Comparison of ENCODE assay signal across 8 cellular contexts in genomic region chr19:1860133-1860775, GRCh38. TPM values are rescaled to one million over a fixed set of nuclear protein-coding genes. Genes with fewer than 3 reads are reported as not detected.
DNase-seq lines count a peak whose midpoint lies in the region; ATAC-seq and TF ChIP-seq lines count a peak whose summit lies in the region.

No MANE protein-coding gene starts in this region.

- H2AK5ac ChIP-seq in H9 (ENCODE audit: insufficient read length, low read length), result no peak overlapping the region

- no peak overlapping the region for H3K9ac ChIP-seq in H9 (ENCODE audit: extremely low read depth, insufficient read length, low read length)

- H4K91ac ChIP-seq in H9 (ENCODE audit: insufficient read length, low read depth, low read length), result no peak overlapping the region

- peak overlapping the region; percentile 84 for H3K4me2 ChIP-seq in H9 (ENCODE audit: insufficient read depth, insufficient read length, low read length)

- H4K5ac ChIP-seq in H9 (ENCODE audit: insufficient read length, low read depth, low read length), result no peak overlapping the region

- H3K79me1 ChIP-seq in H9 (ENCODE audit: insufficient read depth, low read depth, low read length, poor library complexity, severe bottlenecking), result peaks cover 11% of the 10 kb centered on the region

- BruUV-seq in A673 (replicated peaks; lab: Mats Ljungman, UMichigan), result no TSS peak

- H2BK120ac ChIP-seq in H9 (ENCODE audit: low read depth, low read length, poor library complexity, severe bottlenecking), result no peak overlapping the region

- peak overlapping the region; percentile 91; the same call in 1 of the 2 replicates for H3K14ac ChIP-seq in H9 (ENCODE audit: insufficient read depth, low read length)

- H4K8ac ChIP-seq in H9 (replicated peaks; ENCODE audit: insufficient read length, low read depth, low read length), result no peak overlapping the region

- CTCF ChIA-PET in A673 (lab: Charles Lee), result no interaction called here
- CTCF ChIA-PET in T-cell (lab: Charles Lee), result no interaction called here

- peak overlapping the region; percentile 85 for H3K4me3 ChIP-seq in A673 (ENCODE audit: low read depth, low read length, poor library complexity, severe bottlenecking)
- peak overlapping the region; percentile 3 for H3K4me3 ChIP-seq in lower lobe of right lung
- no peak overlapping the region for H3K4me3 ChIP-seq in upper lobe of right lung

- ATAC-seq in T-cell (replicated peaks in 1 of 4) (no peak), lower lobe of right lung (no peak), upper lobe of right lung (no peak), GM21367 (IDR thresholded peaks at IDR 0.05; ENCODE audit: unreplicated experiment) (no peak)

- H3K36me3 Mint-ChIP-seq in H9 (ENCODE audit: insufficient read depth in 1 of 3, low read depth in 3 of 3) (no peaks in the 10 kb centered on the region), T-cell (no peaks in the 10 kb centered on the region)

- H3K27me3 Mint-ChIP-seq in H9 (ENCODE audit: low read depth) (peaks cover 6% of the 10 kb centered on the region), T-cell (no peaks in the 10 kb centered on the region)

- H3K23ac ChIP-seq in H9 (ENCODE audit: insufficient read length, low read depth, low read length), result no peak overlapping the region

- peaks cover 58% of the 10 kb centered on the region for H3K4me1 ChIP-seq in A673 (ENCODE audit: insufficient read depth, low read length, poor library complexity, severe bottlenecking)
- peaks cover 7% of the 10 kb centered on the region; the same call in 1 of the 2 replicates for H3K4me1 ChIP-seq in H9 (ENCODE audit: insufficient read depth, low read length)
- H3K4me1 ChIP-seq in lower lobe of right lung, result peaks cover 80% of the 10 kb centered on the region
- H3K4me1 ChIP-seq in upper lobe of right lung, result peaks cover 65% of the 10 kb centered on the region

- H3K27ac ChIP-seq in A673 (ENCODE audit: low read depth, low read length, poor library complexity, severe bottlenecking) (peak overlapping the region; percentile 50), H9 (ENCODE audit: insufficient read length, low read depth, low read length) (no peak overlapping the region), lower lobe of right lung (peak overlapping the region; percentile 24), upper lobe of right lung (peak overlapping the region; percentile 24)

- H3K27me3 ChIP-seq in A673 (replicated peaks; ENCODE audit: insufficient read depth, low read depth, low read length, poor library complexity) (no peaks in the 10 kb centered on the region), H9 (ENCODE audit: insufficient read depth, low read length) (no peaks in the 10 kb centered on the region; the same call in 1 of the 2 replicates), lower lobe of right lung (ENCODE audit: low read depth) (no peaks in the 10 kb centered on the region), upper lobe of right lung (no peaks in the 10 kb centered on the region)

- no peak overlapping the region for H2BK12ac ChIP-seq in H9 (ENCODE audit: insufficient read length, low read depth, low read length)

- no peak overlapping the region for H3K56ac ChIP-seq in H9 (ENCODE audit: insufficient read length, low read depth, low read length)

- H3K4ac ChIP-seq in H9 (ENCODE audit: low read depth, low read length), result no peak overlapping the region

- no peak overlapping the region for H2BK20ac ChIP-seq in H9 (ENCODE audit: low read depth, low read length, poor library complexity, severe bottlenecking)

- H3T11ph ChIP-seq in H9 (ENCODE audit: low read length), result no peak overlapping the region

- H3K36me3 ChIP-seq in A673 (ENCODE audit: insufficient read depth, low read length, poor library complexity, severe bottlenecking) (no peaks in the 10 kb centered on the region), lower lobe of right lung (no peaks in the 10 kb centered on the region), upper lobe of right lung (no peaks in the 10 kb centered on the region)

- H4K20me1 ChIP-seq in H9 (ENCODE audit: control insufficient read depth, insufficient read depth, insufficient read length), result no peaks in the 10 kb centered on the region

- H3K27ac Mint-ChIP-seq in H9 (no peak overlapping the region), T-cell (peak overlapping the region; percentile 22 to 46)

- H2BK15ac ChIP-seq in H9 (ENCODE audit: low read depth, low read length), result no peak overlapping the region

- H3K79me2 ChIP-seq in H9 (ENCODE audit: insufficient read depth, low read length), result peaks cover 36% of the 10 kb centered on the region; the same call in 1 of the 2 replicates

- no peak overlapping the region for H2BK5ac ChIP-seq in H9 (ENCODE audit: insufficient read length, low read length)

- no peak overlapping the region for H2AFZ ChIP-seq in H9 (ENCODE audit: low read length)

- WGBS in H9 (ENCODE audit: extremely low coverage, insufficient read length, low lambda C conversion rate), result no CpG with 5 or more reads among the region's 27 CpGs

- H3K9me3 Mint-ChIP-seq in H9 (no peaks in the 10 kb centered on the region; a peak in 1 of 5 replicates), T-cell (no peaks in the 10 kb centered on the region)

- intact Hi-C loops in A673 (cut with micrococcal nuclease; ENCODE audit: unreplicated experiment) (no loop called here), lower lobe of right lung (cut with DNase I) (no loop called here), upper lobe of right lung (cut with DNase I) (no loop called here)

- H3K23me2 ChIP-seq in H9 (ENCODE audit: insufficient read length, low read depth, low read length, poor library complexity, severe bottlenecking), result peaks cover 20% of the 10 kb centered on the region

- no peak for TF ChIP-seq CTCF in A673 (conservative IDR thresholded peaks at IDR 0.05; ENCODE audit: low read depth, low read length)
- no peak for TF ChIP-seq CTCF in H9 (conservative IDR thresholded peaks at IDR 0.05)
- TF ChIP-seq CTCF in lower lobe of right lung (IDR thresholded peaks at IDR 0.05), result no peak
- no peak for TF ChIP-seq CTCF in upper lobe of right lung (IDR thresholded peaks at IDR 0.05)

- H3K18ac ChIP-seq in H9 (ENCODE audit: insufficient read length, low read depth, low read length), result peak overlapping the region; percentile 95

- peak; percentile 87 for DNase-seq in A673 (ENCODE audit: low spot score)
- DNase-seq in H9, result no peak
- DNase-seq in T-cell, result peak in 30 of 34 experiments; percentile 43 to 77 (median 60)
- peak; percentile 69 for DNase-seq in cerebellum (ENCODE audit: low spot score)
- DNase-seq in lower lobe of right lung, result no peak
- DNase-seq in upper lobe of right lung, result no peak
- no peak for DNase-seq in HPDE6-E6E7 (ENCODE audit: extremely low spot score)

- POLR2A ChIA-PET in A673 (lab: Charles Lee; ENCODE audit: low non-redundant PET), result no interaction called here
- POLR2A ChIA-PET in T-cell (lab: Charles Lee), result interaction anchor here in 1 of 2 donors (0.7 kb wide), 1 partner anchor 9 kb away, joined by 13 read pairs; no protein-coding TSS in a partner anchor

- H3K4me1 Mint-ChIP-seq in H9, result peaks cover 31 to 55% of the 10 kb centered on the region in 2 experiments
- peaks cover 45 to 52% (median 49%) of the 10 kb centered on the region in 3 donors for H3K4me1 Mint-ChIP-seq in T-cell

- peak overlapping the region; percentile 86 to 93; a peak in 4 of 5 replicates for H3K4me3 Mint-ChIP-seq in H9
- H3K4me3 Mint-ChIP-seq in T-cell, result peak overlapping the region in 2 of 3 donors; percentile 93 to 98

- no peaks in the 10 kb centered on the region for H3K9me3 ChIP-seq in A673 (ENCODE audit: low read depth, low read length, poor library complexity, severe bottlenecking)
- H3K9me3 ChIP-seq in H9 (ENCODE audit: control insufficient read depth, low read depth, low read length), result no peaks in the 10 kb centered on the region
- no peaks in the 10 kb centered on the region for H3K9me3 ChIP-seq in lower lobe of right lung
- H3K9me3 ChIP-seq in upper lobe of right lung, result no peaks in the 10 kb centered on the region

RNA-seq across cellular contexts. Expression of gene KLF16, which starts 3.1 kb away (rescaled TPM):
- total RNA-seq in A673 (2021) (46.8 and 49.1 TPM in 2 replicates), H9 (2021) (66.5 and 66.8 TPM in 2 replicates), T-cell (10 to 100 TPM; 29.8 to 61.4 (median 32.7) TPM), cerebellum (2.0 TPM), lower lobe of right lung (22.2 TPM), upper lobe of right lung (28.0 TPM)

RNA-seq across cellular contexts. Expression of gene REXO1, which starts 12.0 kb away (rescaled TPM):
- total RNA-seq in A673 (2021) (50.6 and 53.0 TPM in 2 replicates), H9 (2021) (45.6 and 56.8 TPM in 2 replicates), T-cell (10 to 100 TPM; 68.4 to 97.5 (median 78.7) TPM), cerebellum (9.8 TPM), lower lobe of right lung (29.1 TPM), upper lobe of right lung (37.2 TPM)

RNA-seq across cellular contexts. Expression of gene ABHD17A, which starts 25.0 kb away (rescaled TPM):
- 56.9 and 60.0 TPM in 2 replicates for total RNA-seq in A673 (2021)
- 47.5 and 50.3 TPM in 2 replicates for total RNA-seq in H9 (2021)
- total RNA-seq in T-cell, result 100 to 1,000 TPM; 136 to 185 (median 151) TPM
- 37.5 TPM for total RNA-seq in cerebellum
- total RNA-seq in lower lobe of right lung, result 76.4 TPM
- 76.1 TPM for total RNA-seq in upper lobe of right lung

RNA-seq across cellular contexts. Expression of gene ADAT3, which starts 44.9 kb away (rescaled TPM):
- total RNA-seq in A673 (2021), result 14.1 and 18.0 TPM in 2 replicates
- 12.2 and 12.9 TPM in 2 replicates for total RNA-seq in H9 (2021)
- 10 to 100 TPM in 1 of 5 donors, 1 to 10 TPM in 4; 6.0 to 16.1 (median 7.7) TPM for total RNA-seq in T-cell
- 4.0 TPM for total RNA-seq in cerebellum
- 6.2 TPM for total RNA-seq in lower lobe of right lung
- total RNA-seq in upper lobe of right lung, result 6.3 TPM

RNA-seq across cellular contexts. Expression of gene SCAMP4, which starts 44.9 kb away (rescaled TPM):
- total RNA-seq in A673 (2021) (88.4 and 98.8 TPM in 2 replicates), H9 (2021) (65.0 and 69.0 TPM in 2 replicates), T-cell (10 to 100 TPM; 24.8 to 49.2 (median 27.5) TPM), cerebellum (19.6 TPM), lower lobe of right lung (65.0 TPM), upper lobe of right lung (73.2 TPM)

Comparison
In these comparisons a context has a peak if more than half of its experiments do, and no peak if none do; other contexts are left out.
1. DNase-seq: peak in A673 (single experiment), T-cell (30 of 34) and cerebellum (single experiment); none in H9 (single experiment), lower lobe of right lung (single experiment), upper lobe of right lung (single experiment) and HPDE6-E6E7 (single experiment).
2. H3K27ac Mint-ChIP-seq: peak in T-cell (2 of 2); none in H9 (0 of 3).